9 cellular contexts compared by ENCODE assay signal in the genomic region with DNA sequence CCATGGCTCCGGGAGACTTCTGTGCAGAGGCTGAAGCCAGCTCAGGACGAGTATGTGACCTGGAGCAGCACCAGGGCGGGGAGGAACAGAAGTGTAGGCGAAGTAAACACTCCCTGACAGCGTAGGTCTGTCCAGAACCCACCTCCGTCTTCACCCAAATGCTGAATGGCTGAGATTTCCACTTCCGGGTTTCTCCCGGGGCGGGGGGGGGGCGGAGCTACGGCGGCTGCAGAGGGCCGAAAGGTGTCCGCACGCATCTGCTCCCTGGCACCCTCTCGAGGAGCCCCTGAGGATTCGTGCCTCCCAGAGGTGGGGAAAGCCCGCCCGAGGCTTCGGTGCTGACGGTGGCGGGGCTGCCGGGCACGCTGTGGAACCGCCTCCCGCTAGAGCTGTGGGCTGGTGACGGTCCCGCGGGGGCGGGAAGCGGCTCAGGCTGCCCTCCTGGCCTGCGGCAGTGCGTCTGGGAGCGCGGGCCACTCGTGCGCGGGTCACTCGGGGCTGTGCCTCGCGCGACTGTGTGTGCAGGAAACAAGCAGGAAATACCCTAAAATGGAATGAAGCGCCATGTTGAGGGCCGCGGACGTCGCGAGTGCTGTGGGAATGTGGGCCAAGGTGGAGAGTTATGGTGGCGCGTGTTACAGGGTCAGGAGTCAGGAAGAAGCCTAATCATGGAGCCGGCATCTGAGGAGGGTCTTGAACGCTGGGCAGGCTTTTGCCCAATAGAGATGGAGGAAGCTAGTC.
DNase-seq lines count a peak whose midpoint lies in the region; ATAC-seq, FAIRE-seq and TF ChIP-seq lines count a peak whose summit lies in the region.
"Had no signal": no experiment of that assay in that cellular context is flagged by ENCODE, and none has a peak within 500 bp of the region (broad histone marks: within the 10 kb centered on the region; RNA-seq: fewer than 3 reads in every experiment).

No MANE protein-coding gene starts in this region.

- H3K14ac ChIP-seq in mesenchymal stem cell (ENCODE audit: low read length in 2 of 2) = no peak overlapping the region

- ATAC-seq in GM18870 (IDR thresholded peaks at IDR 0.05; ENCODE audit: unreplicated experiment) = no peak

- no peak overlapping the region for H2BK15ac ChIP-seq in mesenchymal stem cell (ENCODE audit: low read depth, poor library complexity, severe bottlenecking)

- H3K9me2 ChIP-seq in MM.1S (replicated peaks; ENCODE audit: insufficient read depth, low read length) = no peaks in the 10 kb centered on the region

- no peak overlapping the region for H2BK120ac ChIP-seq in mesenchymal stem cell (ENCODE audit: low read depth, low read length)

- TF ChIP-seq CTCF in C4-2B (conservative IDR thresholded peaks at IDR 0.05) (peak; percentile 36), MM.1S (IDR thresholded peaks at IDR 0.05; ENCODE audit: low read length) (no peak), bronchial epithelial cell (IDR thresholded peaks at IDR 0.05; ENCODE audit: insufficient read depth, low read length, severe bottlenecking) (no peak)

- H4K20me1 ChIP-seq in MM.1S (ENCODE audit: insufficient read depth, low read length) = no peaks in the 10 kb centered on the region

- no peak overlapping the region for H2BK12ac ChIP-seq in mesenchymal stem cell (ENCODE audit: low read length in 2 of 2)

- no peaks in the 10 kb centered on the region for H3K79me1 ChIP-seq in mesenchymal stem cell (replicated peaks; ENCODE audit: low read length, poor library complexity, severe bottlenecking)

- H3K4me2 ChIP-seq in MM.1S (ENCODE audit: low read depth, low read length) = no peak overlapping the region
- no peak overlapping the region for H3K4me2 ChIP-seq in mesenchymal stem cell (ENCODE audit: low read length, poor library complexity, severe bottlenecking)

- no peak overlapping the region for H3K23ac ChIP-seq in mesenchymal stem cell (ENCODE audit: low read length in 2 of 2)

- H4K8ac ChIP-seq in mesenchymal stem cell (ENCODE audit: low read length) = no peak overlapping the region

- no peaks in the 10 kb centered on the region for H3K4me1 ChIP-seq in MM.1S (ENCODE audit: low read length)
- no peaks in the 10 kb centered on the region for H3K4me1 ChIP-seq in mesenchymal stem cell (ENCODE audit: control insufficient read depth, insufficient read depth, low read depth, low read length)

- H3K18ac ChIP-seq in mesenchymal stem cell (ENCODE audit: low read depth in 1 of 2, low read length in 2 of 2) = no peak overlapping the region

- no peaks in the 10 kb centered on the region for H3K79me2 ChIP-seq in MM.1S (ENCODE audit: low read length)

- H3K9ac ChIP-seq in MM.1S (ENCODE audit: low read length) (no peak overlapping the region), mesenchymal stem cell (ENCODE audit: low read length) (peak overlapping the region; percentile 67)

- H3K27me3 ChIP-seq in MM.1S (replicated peaks; ENCODE audit: insufficient read depth, low read length) = no peaks in the 10 kb centered on the region
- H3K27me3 ChIP-seq in bronchial epithelial cell (ENCODE audit: control insufficient read depth, insufficient read depth, low read length) = no peaks in the 10 kb centered on the region
- no peaks in the 10 kb centered on the region for H3K27me3 ChIP-seq in mesenchymal stem cell (ENCODE audit: control insufficient read depth in 1 of 2, insufficient read depth in 1 of 2, low read length in 2 of 2)

- H2AFZ ChIP-seq in MM.1S (ENCODE audit: low read length) (no peak overlapping the region), mesenchymal stem cell (ENCODE audit: low read depth, low read length) (no peak overlapping the region)

- H3K27ac ChIP-seq in C4-2B (peak overlapping the region; percentile 72), MM.1S (ENCODE audit: low read length) (no peak overlapping the region), mesenchymal stem cell (ENCODE audit: low read length, poor library complexity, severe bottlenecking) (no peak overlapping the region)

- WGBS in mesenchymal stem cell = 88% methylated on average over 46 of the region's 52 CpGs

- no peak for FAIRE-seq in bronchial epithelial cell (lab: Jason Lieb, UNC)

- H3F3A ChIP-seq in MM.1S (ENCODE audit: insufficient read depth, low read length) = no peaks in the 10 kb centered on the region

- DNase-seq in MM.1S (peak; percentile 6), bronchial epithelial cell (ENCODE audit: low read depth) (peak; percentile 1), mesenchymal stem cell (no peak), foreskin melanocyte (no peak), mucosa of gallbladder (ENCODE audit: low spot score) (no peak), 8988T (no peak)
- DNase-seq: SHP77 treated with DMSO at 0.1 percent for 48 hours had no signal

- H3K4me3 ChIP-seq in MM.1S (ENCODE audit: low read length) (no peak overlapping the region), bronchial epithelial cell (ENCODE audit: low read depth, low read length) (peak overlapping the region; percentile 35), mesenchymal stem cell (ENCODE audit: insufficient read depth in 1 of 2, low read depth in 1 of 2, low read length in 2 of 2) (peak overlapping the region in 1 of 2 experiments; percentile 65)

- no peaks in the 10 kb centered on the region for H3K36me3 ChIP-seq in MM.1S (replicated peaks; ENCODE audit: insufficient read depth, low read length)
- H3K36me3 ChIP-seq in bronchial epithelial cell (ENCODE audit: control insufficient read depth, insufficient read depth, low read length) = no peaks in the 10 kb centered on the region
- no peaks in the 10 kb centered on the region for H3K36me3 ChIP-seq in mesenchymal stem cell (ENCODE audit: control insufficient read depth in 1 of 2, insufficient read depth in 2 of 2, low read depth in 1 of 2, low read length in 2 of 2)

- no peak overlapping the region for H3K4ac ChIP-seq in mesenchymal stem cell (ENCODE audit: low read depth in 1 of 2, low read length in 2 of 2)

- no peak overlapping the region for H4K91ac ChIP-seq in mesenchymal stem cell (ENCODE audit: low read length)

- no peak overlapping the region for H2AK5ac ChIP-seq in mesenchymal stem cell (ENCODE audit: low read length, severe bottlenecking)

- H3K9me3 ChIP-seq in MM.1S (replicated peaks; ENCODE audit: insufficient read depth, low read length) = no peaks in the 10 kb centered on the region
- H3K9me3 ChIP-seq in mesenchymal stem cell (ENCODE audit: control insufficient read depth, low read length) = no peaks in the 10 kb centered on the region

- H2BK5ac ChIP-seq in mesenchymal stem cell (ENCODE audit: low read depth, low read length, poor library complexity, severe bottlenecking) = no peak overlapping the region

Comparison
In these comparisons a context has a peak if more than half of its experiments do, and no peak if none do; other contexts are left out.
1. DNase-seq: peak in MM.1S (single experiment) and bronchial epithelial cell (single experiment); none in mesenchymal stem cell (single experiment), foreskin melanocyte (single experiment), mucosa of gallbladder (single experiment) and 8988T (single experiment).